14 cellular contexts compared by ENCODE assay signal in the genomic region with DNA sequence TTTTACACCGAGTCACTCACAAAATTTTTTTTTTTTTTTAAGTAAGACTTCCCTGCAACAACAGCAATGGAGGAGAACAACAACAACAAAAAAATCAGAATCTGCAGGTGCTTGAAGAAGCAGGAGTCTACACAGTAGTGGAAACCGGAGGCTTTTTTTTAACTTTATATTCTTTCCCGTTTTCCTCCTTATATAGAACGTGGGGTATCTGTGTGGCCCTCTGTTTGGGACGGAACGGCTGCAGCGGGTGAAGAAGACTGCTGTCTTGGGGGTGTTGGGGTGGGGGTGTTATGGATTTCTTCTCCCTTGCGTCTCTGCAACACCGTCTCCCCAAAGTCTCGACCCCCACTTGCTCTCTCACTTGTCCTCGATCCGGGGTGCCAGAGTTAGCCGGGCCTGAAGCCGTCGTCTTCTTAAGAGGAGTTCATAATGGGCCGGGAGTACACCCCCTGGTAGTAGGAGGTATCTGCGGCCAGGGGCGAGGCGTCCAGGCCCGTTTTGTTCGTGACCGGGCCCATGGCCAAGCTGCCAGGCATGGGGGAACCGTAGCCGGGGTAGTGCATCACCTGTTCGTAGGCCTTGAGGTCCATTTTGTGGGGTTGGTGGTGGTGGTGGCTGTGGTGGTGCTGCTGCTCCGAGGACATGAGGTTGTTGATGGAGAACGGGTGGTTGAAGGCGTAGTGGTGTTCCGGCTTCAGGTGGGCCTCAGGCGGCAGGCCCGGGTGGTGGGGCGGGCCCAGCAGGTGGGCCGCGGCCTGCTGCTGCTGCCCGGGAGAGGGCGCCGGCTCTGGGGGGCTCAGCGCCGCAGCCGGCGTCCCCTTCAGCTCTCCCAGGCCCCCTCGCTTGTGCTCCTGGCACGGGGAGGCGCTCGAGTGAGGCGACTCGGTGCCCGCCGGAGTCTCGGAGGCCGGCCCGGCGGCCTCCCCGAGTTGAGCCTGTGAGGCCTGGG. TPM values are rescaled to one million over a fixed set of nuclear protein-coding genes. Genes with fewer than 3 reads are reported as not detected.
A peak's percentile ranks its signal among the peaks of the same experiment; 100 is the strongest.
DNase-seq lines count a peak whose midpoint lies in the region; ATAC-seq and TF ChIP-seq lines count a peak whose summit lies in the region.
"Had no signal": no experiment of that assay in that cellular context is flagged by ENCODE, and none has a peak within 500 bp of the region (broad histone marks: within the 10 kb centered on the region; RNA-seq: fewer than 3 reads in every experiment).

No MANE protein-coding gene starts in this region.

- H3K9ac ChIP-seq in BLaER1 (no peak overlapping the region), neural cell (ENCODE audit: low read length) (no peak overlapping the region)

- no peaks in the 10 kb centered on the region for H3F3A ChIP-seq in neural cell (ENCODE audit: insufficient read depth, low read length, poor library complexity, severe bottlenecking)

- peak overlapping the region; percentile 59 for H3K27ac Mint-ChIP-seq in central memory CD8-positive, alpha-beta T cell (ENCODE audit: low read depth)
- H3K27ac Mint-ChIP-seq in stimulated activated memory B cell treated with anti-CD40 and anti-IgM and Interleukin-4, amounts not matched to agents 10 μg/mL and 1 μg/mL and 100 μg/mL, for 72 hours: no peak overlapping the region

- ATAC-seq in central memory CD8-positive, alpha-beta T cell (replicated peaks; ENCODE audit: extremely low read depth, poor library complexity, severe bottlenecking): no peak
- no peak for ATAC-seq in stimulated activated memory B cell treated with anti-CD40 and anti-IgM and Interleukin-4, amounts not matched to agents 10 μg/mL and 1 μg/mL and 100 μg/mL, for 72 hours
- ATAC-seq: K562 had no signal

- peaks cover 5% of the 10 kb centered on the region; the same call in 1 of the 2 replicates for H3K4me1 ChIP-seq in BLaER1

- DNase-seq in DMS53 treated with DMSO at 0.1 percent for 48 hours (lab: John Stamatoyannopoulos, UW; ENCODE audit: unreplicated experiment) (peak; percentile 50), cortex of kidney (lab: John Stamatoyannopoulos, UW) (no peak)
- DNase-seq in central memory CD8-positive, alpha-beta T cell (ENCODE audit: low spot score in 2 of 2): no peak
- no peak for DNase-seq in stimulated activated CD4-positive, alpha-beta T cell treated with anti-CD3 and anti-CD28 coated beads, Interleukin-2, amount 100 ng/mL, for 48 hours
- DNase-seq: aorta; GDM1; NCI-H510A treated with DMSO at 0.1 percent for 48 hours; stimulated activated CD8-positive, alpha-beta memory T cell treated with anti-CD3 and anti-CD28 coated beads, Interleukin-4, amount 100 ng/mL, for 48 hours; transverse colon had no signal

- H3K9me3 Mint-ChIP-seq in central memory CD8-positive, alpha-beta T cell: no peaks in the 10 kb centered on the region
- no peaks in the 10 kb centered on the region for H3K9me3 Mint-ChIP-seq in stimulated activated memory B cell treated with anti-CD40 and anti-IgM and Interleukin-4, amounts not matched to agents 10 μg/mL and 1 μg/mL and 100 μg/mL, for 72 hours

- no peak for TF ChIP-seq CTCF in neural cell (IDR thresholded peaks at IDR 0.05; ENCODE audit: poor library complexity, severe bottlenecking)

- peaks cover 99% of the 10 kb centered on the region for H3K27me3 ChIP-seq in BLaER1
- peaks cover 98% of the 10 kb centered on the region for H3K27me3 ChIP-seq in neural cell (ENCODE audit: insufficient read depth, low read depth, low read length)

- no peak for TF ChIP-seq RAD21 in neural cell (conservative IDR thresholded peaks at IDR 0.05)

- H3K4me3 Mint-ChIP-seq in central memory CD8-positive, alpha-beta T cell: no peak overlapping the region
- H3K4me3 Mint-ChIP-seq in stimulated activated memory B cell treated with anti-CD40 and anti-IgM and Interleukin-4, amounts not matched to agents 10 μg/mL and 1 μg/mL and 100 μg/mL, for 72 hours: no peak overlapping the region

- H3K27me3 Mint-ChIP-seq in central memory CD8-positive, alpha-beta T cell: peaks cover 64% of the 10 kb centered on the region
- H3K27me3 Mint-ChIP-seq in stimulated activated memory B cell treated with anti-CD40 and anti-IgM and Interleukin-4, amounts not matched to agents 10 μg/mL and 1 μg/mL and 100 μg/mL, for 72 hours: peaks cover 69% of the 10 kb centered on the region

- H3K36me3 Mint-ChIP-seq in central memory CD8-positive, alpha-beta T cell (ENCODE audit: insufficient read depth): no peaks in the 10 kb centered on the region
- no peaks in the 10 kb centered on the region for H3K36me3 Mint-ChIP-seq in stimulated activated memory B cell treated with anti-CD40 and anti-IgM and Interleukin-4, amounts not matched to agents 10 μg/mL and 1 μg/mL and 100 μg/mL, for 72 hours

- no peak overlapping the region for H2AFZ ChIP-seq in neural cell (ENCODE audit: low read depth, low read length)

- H3K4me2 ChIP-seq in BLaER1 (no peak overlapping the region), neural cell (ENCODE audit: low read length) (no peak overlapping the region)

- no peak for TF ChIP-seq EP300 in neural cell (conservative IDR thresholded peaks at IDR 0.05; ENCODE audit: poor library complexity, severe bottlenecking)

- no peak overlapping the region for H3K27ac ChIP-seq in BLaER1
- no peak overlapping the region for H3K27ac ChIP-seq in neural cell (ENCODE audit: low read length)
- H3K27ac ChIP-seq: prostate gland had no signal

- H3K4me3 ChIP-seq in BLaER1: peak overlapping the region; percentile 55
- H3K4me3 ChIP-seq in neural cell (ENCODE audit: low read length): peak overlapping the region; percentile 18
- H3K4me3 ChIP-seq: K562, prostate gland had no signal

- H3K36me3 ChIP-seq in BLaER1: peaks cover 20% of the 10 kb centered on the region
- H3K36me3 ChIP-seq in neural cell (ENCODE audit: insufficient read depth, low read length): no peaks in the 10 kb centered on the region
- H3K36me3 ChIP-seq: prostate gland, transverse colon had no signal

- H3K9me3 ChIP-seq in BLaER1: peaks cover 78% of the 10 kb centered on the region
- peaks cover 7% of the 10 kb centered on the region for H3K9me3 ChIP-seq in neural cell (ENCODE audit: low read length)
- H3K9me3 ChIP-seq: prostate gland, transverse colon had no signal

- H4K20me1 ChIP-seq in BLaER1: no peaks in the 10 kb centered on the region
- no peaks in the 10 kb centered on the region for H4K20me1 ChIP-seq in neural cell (ENCODE audit: insufficient read depth)

- H3K9me2 ChIP-seq in neural cell (ENCODE audit: insufficient read depth, low read length): no peaks in the 10 kb centered on the region

- no peaks in the 10 kb centered on the region for H3K79me2 ChIP-seq in neural cell (replicated peaks; ENCODE audit: insufficient read depth, low read length)

- no peaks in the 10 kb centered on the region for H3K4me1 Mint-ChIP-seq in central memory CD8-positive, alpha-beta T cell
- no peaks in the 10 kb centered on the region for H3K4me1 Mint-ChIP-seq in stimulated activated memory B cell treated with anti-CD40 and anti-IgM and Interleukin-4, amounts not matched to agents 10 μg/mL and 1 μg/mL and 100 μg/mL, for 72 hours

TF ChIP-seq in neural cell, 6 proteins besides CTCF, POLR2A, EP300 and RAD21:
- TF ChIP-seq, protein P1, sequence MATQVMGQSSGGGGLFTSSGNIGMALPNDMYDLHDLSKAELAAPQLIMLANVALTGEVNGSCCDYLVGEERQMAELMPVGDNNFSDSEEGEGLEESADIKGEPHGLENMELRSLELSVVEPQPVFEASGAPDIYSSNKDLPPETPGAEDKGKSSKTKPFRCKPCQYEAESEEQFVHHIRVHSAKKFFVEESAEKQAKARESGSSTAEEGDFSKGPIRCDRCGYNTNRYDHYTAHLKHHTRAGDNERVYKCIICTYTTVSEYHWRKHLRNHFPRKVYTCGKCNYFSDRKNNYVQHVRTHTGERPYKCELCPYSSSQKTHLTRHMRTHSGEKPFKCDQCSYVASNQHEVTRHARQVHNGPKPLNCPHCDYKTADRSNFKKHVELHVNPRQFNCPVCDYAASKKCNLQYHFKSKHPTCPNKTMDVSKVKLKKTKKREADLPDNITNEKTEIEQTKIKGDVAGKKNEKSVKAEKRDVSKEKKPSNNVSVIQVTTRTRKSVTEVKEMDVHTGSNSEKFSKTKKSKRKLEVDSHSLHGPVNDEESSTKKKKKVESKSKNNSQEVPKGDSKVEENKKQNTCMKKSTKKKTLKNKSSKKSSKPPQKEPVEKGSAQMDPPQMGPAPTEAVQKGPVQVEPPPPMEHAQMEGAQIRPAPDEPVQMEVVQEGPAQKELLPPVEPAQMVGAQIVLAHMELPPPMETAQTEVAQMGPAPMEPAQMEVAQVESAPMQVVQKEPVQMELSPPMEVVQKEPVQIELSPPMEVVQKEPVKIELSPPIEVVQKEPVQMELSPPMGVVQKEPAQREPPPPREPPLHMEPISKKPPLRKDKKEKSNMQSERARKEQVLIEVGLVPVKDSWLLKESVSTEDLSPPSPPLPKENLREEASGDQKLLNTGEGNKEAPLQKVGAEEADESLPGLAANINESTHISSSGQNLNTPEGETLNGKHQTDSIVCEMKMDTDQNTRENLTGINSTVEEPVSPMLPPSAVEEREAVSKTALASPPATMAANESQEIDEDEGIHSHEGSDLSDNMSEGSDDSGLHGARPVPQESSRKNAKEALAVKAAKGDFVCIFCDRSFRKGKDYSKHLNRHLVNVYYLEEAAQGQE (IDR thresholded peaks at IDR 0.05; ENCODE audit: borderline replicate concordance): no peak
- no peak for TF ChIP-seq POLR2AphosphoS5 (IDR thresholded peaks at IDR 0.05)
- no peak for TF ChIP-seq EZH2 (IDR thresholded peaks at IDR 0.05; ENCODE audit: borderline replicate concordance, insufficient read depth, low read length, poor library complexity, severe bottlenecking)
- TF ChIP-seq TAF1 (IDR thresholded peaks at IDR 0.05; ENCODE audit: low read depth): no peak
- no peak for TF ChIP-seq SMC3 (conservative IDR thresholded peaks at IDR 0.05; ENCODE audit: poor library complexity)
- no peak for TF ChIP-seq MXI1 (conservative IDR thresholded peaks at IDR 0.05; ENCODE audit: poor library complexity, severe bottlenecking)
TF ChIP-seq in neural cell: peak in this region for 0.

RNA-seq across cellular contexts. Expression of a gene that starts 2.7 kb away (rescaled TPM):
- not detected in 2 replicates for polyA plus RNA-seq in neural cell
- polyA minus RNA-seq in neural cell: not detected in 2 replicates
